Comparison of ENCODE assay signal across 9 cellular contexts in the genomic region with DNA sequence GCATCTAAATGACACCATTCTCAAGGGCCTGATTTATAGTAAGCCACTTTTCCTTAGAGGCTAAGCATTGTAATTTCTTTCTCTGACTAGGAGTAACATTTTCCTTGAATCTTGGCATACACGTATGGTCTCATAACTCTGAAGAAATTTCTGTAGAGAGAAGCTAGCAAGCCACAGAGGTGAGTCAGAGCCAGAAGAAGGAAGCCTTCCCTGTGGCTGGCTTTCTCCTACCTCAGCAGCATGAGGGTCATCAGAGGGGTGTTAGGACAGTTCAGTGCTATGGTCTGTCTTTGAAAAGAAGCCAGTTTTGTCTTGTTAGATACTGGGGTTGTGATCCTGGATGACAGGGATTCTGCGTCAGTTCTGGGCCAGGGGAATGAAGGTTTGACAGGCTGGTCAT. TPM values are rescaled to one million over a fixed set of nuclear protein-coding genes. Genes with fewer than 3 reads are reported as not detected.
A peak's percentile ranks its signal among the peaks of the same experiment; 100 is the strongest.
DNase-seq lines count a peak whose midpoint lies in the region; ATAC-seq and TF ChIP-seq lines count a peak whose summit lies in the region.
"Had no signal": no experiment of that assay in that cellular context is flagged by ENCODE, and none has a peak within 500 bp of the region (broad histone marks: within the 10 kb centered on the region; RNA-seq: fewer than 3 reads in every experiment).

No MANE protein-coding gene starts in this region.

- TF ChIP-seq POLR2A in NB4 (IDR thresholded peaks at IDR 0.05; ENCODE audit: extremely low read depth, insufficient read length) = no peak

- TF ChIP-seq CTCF in NB4 (IDR thresholded peaks at IDR 0.05; ENCODE audit: low read depth, low read length) (no peak), neutrophil (IDR thresholded peaks at IDR 0.05) (no peak), GM10248 (IDR thresholded peaks at IDR 0.05; ENCODE audit: control extremely low read depth, extremely low read depth, low read depth, missing control alignments) (no peak)

- H3K9me3 ChIP-seq in CD4-positive, alpha-beta memory T cell (ENCODE audit: control insufficient read depth in 1 of 2, low read length in 2 of 2) = no peaks in the 10 kb centered on the region
- H3K9me3 ChIP-seq in neutrophil = no peaks in the 10 kb centered on the region

- H3K4me3 ChIP-seq in CD4-positive, alpha-beta memory T cell (ENCODE audit: low read length in 2 of 2) = no peak overlapping the region
- no peak overlapping the region for H3K4me3 ChIP-seq in NB4 (ENCODE audit: low read depth, low read length)
- H3K4me3 ChIP-seq in neutrophil (ENCODE audit: low read depth in 1 of 2, low read length in 1 of 2) = no peak overlapping the region

- no peak overlapping the region for H3K27ac ChIP-seq in CD4-positive, alpha-beta memory T cell (ENCODE audit: low read depth, low read length)
- peak overlapping the region; percentile 24 for H3K27ac ChIP-seq in neutrophil
- no peak overlapping the region for H3K27ac ChIP-seq in caudate nucleus (ENCODE audit: low read depth, low read length)

- H3K27ac Mint-ChIP-seq in CD4-positive, alpha-beta memory T cell = peak overlapping the region; percentile 3 to 87 (median 70)
- H3K27ac Mint-ChIP-seq in central memory CD8-positive, alpha-beta T cell (ENCODE audit: low read depth) = no peak overlapping the region

- no peaks in the 10 kb centered on the region for H3K9me3 Mint-ChIP-seq in CD4-positive, alpha-beta memory T cell
- H3K9me3 Mint-ChIP-seq in central memory CD8-positive, alpha-beta T cell = no peaks in the 10 kb centered on the region

- POLR2A ChIA-PET in CD4-positive, alpha-beta memory T cell (lab: Charles Lee; ENCODE audit: partially characterized antibody) = interaction anchor here (1.5 to 5.3 kb wide), 2 partner anchors 35 to 1122 kb away, joined by 4 to 63 read pairs; a partner anchor contains a TSS
- POLR2A ChIA-PET in GM10248 (lab: Yijun Ruan, JAX) = interaction anchor here (0.5 kb wide), 1 partner anchor 36 kb away, joined by 3 read pairs; a partner anchor contains a TSS

- ATAC-seq in central memory CD8-positive, alpha-beta T cell (replicated peaks; ENCODE audit: extremely low read depth, poor library complexity, severe bottlenecking) = no peak
- no peak for ATAC-seq in HG02642 (IDR thresholded peaks at IDR 0.05; ENCODE audit: poor library complexity, unreplicated experiment)

- no peaks in the 10 kb centered on the region for H3K27me3 ChIP-seq in CD4-positive, alpha-beta memory T cell (ENCODE audit: insufficient read depth, low read length)
- H3K27me3 ChIP-seq in neutrophil = no peaks in the 10 kb centered on the region

- CTCF ChIA-PET in CD4-positive, alpha-beta memory T cell (lab: Charles Lee; ENCODE audit: partially characterized antibody) = no interaction called here
- CTCF ChIA-PET in GM10248 (lab: Yijun Ruan, JAX) = no interaction called here

- H3K4me3 Mint-ChIP-seq in CD4-positive, alpha-beta memory T cell = peak overlapping the region in 7 of 8 donors; percentile 33 to 67 (median 49)
- H3K4me3 Mint-ChIP-seq in central memory CD8-positive, alpha-beta T cell = peak overlapping the region; percentile 31

- no peaks in the 10 kb centered on the region for H3K27me3 Mint-ChIP-seq in CD4-positive, alpha-beta memory T cell
- no peaks in the 10 kb centered on the region for H3K27me3 Mint-ChIP-seq in central memory CD8-positive, alpha-beta T cell

- peaks cover 74% of the 10 kb centered on the region for H3K4me1 ChIP-seq in CD4-positive, alpha-beta memory T cell (ENCODE audit: insufficient read depth, low read length)
- H3K4me1 ChIP-seq in neutrophil (ENCODE audit: control insufficient read depth in 1 of 2, insufficient read depth in 1 of 2, low read depth in 1 of 2, low read length in 1 of 2) = peaks cover 52 to 72% of the 10 kb centered on the region in 2 experiments

- no peak for DNase-seq in CD4-positive, alpha-beta memory T cell
- peak; percentile 61 for DNase-seq in NB4 (ENCODE audit: low read depth)
- DNase-seq in central memory CD8-positive, alpha-beta T cell (ENCODE audit: low spot score in 2 of 2) = no peak
- no peak for DNase-seq in DMS79 (lab: John Stamatoyannopoulos, UW)
- no peak for DNase-seq in GM10248 (ENCODE audit: extremely low spot score)
- no peak for DNase-seq in caudate nucleus (lab: John Stamatoyannopoulos, UW)
- DNase-seq: erythroblast had no signal

- H3K4me1 Mint-ChIP-seq in CD4-positive, alpha-beta memory T cell = peaks cover 61 to 85% (median 72%) of the 10 kb centered on the region in 4 donors
- peaks cover 82% of the 10 kb centered on the region for H3K4me1 Mint-ChIP-seq in central memory CD8-positive, alpha-beta T cell

- no peaks in the 10 kb centered on the region for H3K36me3 ChIP-seq in CD4-positive, alpha-beta memory T cell (ENCODE audit: insufficient read depth, low read length)
- no peaks in the 10 kb centered on the region for H3K36me3 ChIP-seq in neutrophil

- intact Hi-C loops in CD4-positive, alpha-beta memory T cell (cut with micrococcal nuclease) = loop anchor here (1.0 to 10.0 kb wide), 5 partner anchors 35 to 1119 kb away; a partner anchor contains a TSS

- H3K36me3 Mint-ChIP-seq in CD4-positive, alpha-beta memory T cell = peaks cover 0 to 7% of the 10 kb centered on the region in 2 donors
- peaks cover 7% of the 10 kb centered on the region for H3K36me3 Mint-ChIP-seq in central memory CD8-positive, alpha-beta T cell (ENCODE audit: insufficient read depth)

RNA-seq across cellular contexts. Expression of a gene that starts 3.2 kb away (rescaled TPM):
- 10 to 100 TPM; 10.8 to 10.9 TPM for total RNA-seq in CD4-positive, alpha-beta memory T cell
- 1 to 10 TPM in 1 of 2 donors, under 1 TPM in 1; 0.73 to 3.9 TPM for polyA plus RNA-seq in CD4-positive, alpha-beta memory T cell

RNA-seq across cellular contexts. Expression of a gene that starts 35.8 kb away (rescaled TPM):
- 10 to 100 TPM; 25.2 to 33.4 TPM for total RNA-seq in CD4-positive, alpha-beta memory T cell
- 10 to 100 TPM; 43.0 to 44.6 TPM for polyA plus RNA-seq in CD4-positive, alpha-beta memory T cell
